Comparison of ENCODE assay signal across 8 cellular contexts in the genomic region with DNA sequence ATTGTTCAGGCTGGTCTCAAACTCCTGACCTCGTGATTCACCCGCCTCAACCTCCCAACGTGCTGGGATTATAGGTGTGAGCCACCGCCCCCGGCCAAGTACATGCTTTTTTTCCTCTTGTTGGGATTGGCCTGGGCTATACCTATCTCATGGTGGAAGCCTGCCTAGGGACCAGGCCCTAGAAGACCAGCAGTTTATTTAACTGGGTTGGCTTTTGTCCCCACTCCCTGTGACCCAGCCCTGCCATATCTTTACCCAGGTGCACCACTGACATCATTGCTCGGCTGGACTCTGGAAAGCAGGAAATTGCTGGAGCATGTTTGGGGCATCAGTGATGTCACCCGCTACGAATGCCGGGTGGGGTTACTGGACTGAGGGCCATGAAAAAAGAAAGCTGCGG.
DNase-seq lines count a peak whose midpoint lies in the region; ATAC-seq, FAIRE-seq and TF ChIP-seq lines count a peak whose summit lies in the region.
"Not testable (repeated sequence)": the region's sequence is repeated elsewhere in the genome, so short reads cannot be mapped to it uniquely, and the experiment has no call there.

No MANE protein-coding gene starts in this region.

- BruUV-seq in Calu3 (replicated peaks; lab: Mats Ljungman, UMichigan) = not testable (repeated sequence)

- CTCF ChIA-PET in Calu3 (lab: Charles Lee) = not testable (repeated sequence)

- peak in 1 of 4 donors; percentile 31 for TF ChIP-seq EP300 in upper lobe of left lung (IDR thresholded peaks at IDR 0.05)

- H3K4me1 ChIP-seq in upper lobe of left lung = not testable (repeated sequence)

- peak overlapping the region; percentile 66 for H3K27ac Mint-ChIP-seq in Calu3 (ENCODE audit: unreplicated experiment)

- H3K27me3 ChIP-seq in upper lobe of left lung = not testable (repeated sequence)

- DNase-seq in Calu3 = peak; percentile 15
- DNase-seq in HK-2 (ENCODE audit: unreplicated experiment) = peak; percentile 2
- DNase-seq in RCC 7860 (ENCODE audit: low spot score) = peak; percentile 38
- DNase-seq in dermis blood vessel endothelial cell = peak; percentile 71
- peak; percentile 12 for DNase-seq in fibroblast of the aortic adventitia (ENCODE audit: low read depth)
- peak; percentile 50 for DNase-seq in kidney tubule cell (ENCODE audit: low spot score)
- not testable (repeated sequence) for DNase-seq in upper lobe of left lung

- H3K4me1 Mint-ChIP-seq in Calu3 (ENCODE audit: low read depth, unreplicated experiment) = not testable (repeated sequence)

- H3K9me3 ChIP-seq in upper lobe of left lung = not testable (repeated sequence)

- ATAC-seq in upper lobe of left lung (ENCODE audit: low FRiP score in 2 of 2) = not testable (repeated sequence)

- H3K4me3 Mint-ChIP-seq in Calu3 (ENCODE audit: low read depth, unreplicated experiment) = not testable (repeated sequence)

- WGBS in upper lobe of left lung, 2 donors = 85 to 88% methylated on average over 6 of the region's 10 CpGs

- H3K27me3 Mint-ChIP-seq in Calu3 (ENCODE audit: unreplicated experiment) = not testable (repeated sequence)

- FAIRE-seq in RCC 7860 (lab: Jason Lieb, UNC) = not testable (repeated sequence)

- not testable (repeated sequence) for H3K36me3 ChIP-seq in upper lobe of left lung

- not testable (repeated sequence) for TF ChIP-seq POLR2A in upper lobe of left lung (IDR thresholded peaks at IDR 0.05)

- not testable (repeated sequence) for H3K36me3 Mint-ChIP-seq in Calu3 (ENCODE audit: insufficient read depth, unreplicated experiment)

- intact Hi-C loops in Calu3 (cut with micrococcal nuclease; ENCODE audit: unreplicated experiment) = not testable (repeated sequence)

- H3K4me3 ChIP-seq in fibroblast of the aortic adventitia (ENCODE audit: low read depth, low read length); upper lobe of left lung: not testable (repeated sequence)

- peak overlapping the region; percentile 38; the same call in 1 of the 2 replicates for H3K27ac ChIP-seq in VCaP
- H3K27ac ChIP-seq in upper lobe of left lung = peak overlapping the region in 3 of 4 donors; percentile 56 to 74 (median 64)

- TF ChIP-seq CTCF in Calu3 (IDR thresholded peaks at IDR 0.05; ENCODE audit: unreplicated experiment); VCaP (conservative IDR thresholded peaks at IDR 0.05); fibroblast of the aortic adventitia (IDR thresholded peaks at IDR 0.05; ENCODE audit: insufficient read depth, low read length); upper lobe of left lung (IDR thresholded peaks at IDR 0.05): not testable (repeated sequence)

- not testable (repeated sequence) for H3K9me3 Mint-ChIP-seq in Calu3 (ENCODE audit: low read depth, unreplicated experiment)
